In genomic region chr12:55925870-55926737, GRCh38 we compare ENCODE assay signal across 1 cellular context.
TF ChIP-seq lines count a peak whose summit lies in the region.

No MANE protein-coding gene starts in this region.

TF ChIP-seq in GM12878, 131 proteins besides CTCF, POLR2A, EP300 and RAD21:
- no peak for TF ChIP-seq BCL11A (IDR thresholded peaks at IDR 0.05; ENCODE audit: low read depth, low read length)
- TF ChIP-seq BMI1 (IDR thresholded peaks at IDR 0.05; ENCODE audit: borderline replicate concordance) = peak; percentile 15; the same call in 1 of the 2 replicates
- TF ChIP-seq TBL1XR1 (IDR thresholded peaks at IDR 0.05; ENCODE audit: low read depth, low read length) = 0 out of 2 replicates have a peak, but pooled peaks have one; percentile 4
- TF ChIP-seq YBX1 (IDR thresholded peaks at IDR 0.05) = 0 out of 2 replicates have a peak, but pooled peaks have one; percentile 59
TF ChIP-seq in GM12878: peak in this region for 3.
